30 cellular contexts compared by ENCODE assay signal in genomic region chr18:48337053-48337452, GRCh38.
"Had no signal": no experiment of that assay in that cellular context is flagged by ENCODE, and none has a peak within 500 bp of the region (broad histone marks: within the 10 kb centered on the region; RNA-seq: fewer than 3 reads in every experiment).

No MANE protein-coding gene starts in this region.

- H3K27ac ChIP-seq: PC-9, RWPE1, VCaP had no signal

- H3K4me3 ChIP-seq: adrenal gland, MG63, PC-9 had no signal

- H3K36me3 ChIP-seq: adrenal gland, MG63 had no signal

- H3K27me3 ChIP-seq: adrenal gland, MG63 had no signal

- H3K9me3 ChIP-seq: adrenal gland, MG63 had no signal

- ATAC-seq: activated naive CD4-positive, alpha-beta T cell treated with anti-CD3 and anti-CD28 coated beads, Interleukin-2, amount 50 U/mL, for 72 hours; activated T-cell treated with anti-CD3 and anti-CD28 coated beads, Interleukin-2, amount 50 U/mL, for 4 hours; Right ventricle myocardium inferior; SK-N-SH treated with all-trans-retinoic acid at 6 μM for 48 hours had no signal

- DNase-seq: activated B cell treated with CpG ODN at 0.5 μM for 24 hours; activated CD4-positive, alpha-beta memory T cell treated with anti-CD3 and anti-CD28 coated beads for 36 hours; activated CD4-positive, alpha-beta T cell treated with anti-CD3 and anti-CD28 coated beads for 4 hours; activated CD4-positive, alpha-beta T cell treated with anti-CD3 and anti-CD28 coated beads, Interleukin-2, amount 50 U/mL, for 1 hour; activated CD4-positive, CD25-positive, alpha-beta regulatory T cell treated with anti-CD3 and anti-CD28 coated beads, Interleukin-2, amount 50 U/mL, for 72 hours; activated CD8-positive, alpha-beta memory T cell treated with anti-CD3 and anti-CD28 coated beads, Interleukin-2, amount 50 U/mL, for 4 hours; activated gamma-delta T cell treated with Interleukin-2 at 50 U/mL for 16 hours; activated naive CD4-positive, alpha-beta T cell treated with anti-CD3 and anti-CD28 coated beads for 36 hours; activated T-cell treated with anti-CD3 and anti-CD28 coated beads for 4 hours; activated T-cell treated with anti-CD3 and anti-CD28 coated beads, Interleukin-2, amount 50 U/mL, for 4 hours; Kasumi-1; KG1; MG63; NCI-H1048; NCI-H1105 treated with DMSO at 0.1 percent for 48 hours; NCI-H1436 treated with DMSO at 0.1 percent for 48 hours; NCI-H1694 treated with DMSO at 0.1 percent for 48 hours; NCI-H748 treated with DMSO at 0.1 percent for 48 hours; PC-9; SIG-M5; SW 1271; T-helper 1 cell; T-helper 2 cell; T-helper 9 cell had no signal
